In genomic region chr12:56266634-56267442, GRCh38 we compare ENCODE assay signal across 8 cellular contexts. TPM values are rescaled to one million over a fixed set of nuclear protein-coding genes. Genes with fewer than 3 reads are reported as not detected.
DNase-seq lines count a peak whose midpoint lies in the region; ATAC-seq and TF ChIP-seq lines count a peak whose summit lies in the region.

Gene COQ10A (plus strand): TSS chr12:56266942. CDS start chr12:56267119, 177 bp downstream.

- H3K4me3 ChIP-seq in kidney epithelial cell (ENCODE audit: low read depth, low read length), result peak within 1 kb of the TSS; percentile 67

- ATAC-seq in GM19035 (IDR thresholded peaks at IDR 0.05; ENCODE audit: unreplicated experiment), result peak; percentile 91
- ATAC-seq in HG03342 (IDR thresholded peaks at IDR 0.05; ENCODE audit: unreplicated experiment), result peak; percentile 86

- H3K36me3 ChIP-seq in kidney epithelial cell (ENCODE audit: control insufficient read depth, insufficient read depth, low read length), result no peaks in the 10 kb centered on the region

- H3K27me3 ChIP-seq in kidney epithelial cell (ENCODE audit: control insufficient read depth, insufficient read depth, low read length), result no peaks in the 10 kb centered on the region

- DNase-seq in Ammon's horn (ENCODE audit: low spot score) (peak; percentile 95), NCI-H460 (ENCODE audit: extremely low read depth, low read depth) (peak; percentile 87), cerebellum (ENCODE audit: low spot score) (peak; percentile 93), kidney epithelial cell (ENCODE audit: low read depth) (peak; percentile 53)
- DNase-seq in activated CD4-positive, alpha-beta T cell treated with anti-CD3 and anti-CD28 coated beads for 24 hours (ENCODE audit: low read depth in 2 of 2), result peak; percentile 74 to 79
- peak; percentile 72 to 80 for DNase-seq in stimulated activated CD4-positive, alpha-beta T cell treated with anti-CD3 and anti-CD28 coated beads, Interleukin-15, amount 100 ng/mL, for 48 hours (ENCODE audit: low read depth in 2 of 2)

- TF ChIP-seq CTCF in kidney epithelial cell (IDR thresholded peaks at IDR 0.05; ENCODE audit: insufficient read depth, low read length, poor library complexity, severe bottlenecking), result peak; percentile 80

RNA-seq across cellular contexts. Expression of gene COQ10A, which starts in this region (rescaled TPM):
- total RNA-seq in NCI-H460 (2014; rRNA removed; shearing (Covaris generic)), result 13.5 and 14.2 TPM in 2 replicates
- 27.8 and 31.0 TPM in 2 replicates for polyA plus RNA-seq in NCI-H460 (2014; cell fraction: nucleus; rRNA removed)
- 13.8 TPM for total RNA-seq in cerebellum
- 13.7 and 14.6 TPM in 2 replicates for total RNA-seq in kidney epithelial cell

Comparison
In these comparisons a context has a peak if more than half of its experiments do, and no peak if none do; other contexts are left out.
1. Peak in every context shown above with its lines: DNase-seq, ATAC-seq and H3K4me3 ChIP-seq.